16 cellular contexts compared by ENCODE assay signal in the genomic region with DNA sequence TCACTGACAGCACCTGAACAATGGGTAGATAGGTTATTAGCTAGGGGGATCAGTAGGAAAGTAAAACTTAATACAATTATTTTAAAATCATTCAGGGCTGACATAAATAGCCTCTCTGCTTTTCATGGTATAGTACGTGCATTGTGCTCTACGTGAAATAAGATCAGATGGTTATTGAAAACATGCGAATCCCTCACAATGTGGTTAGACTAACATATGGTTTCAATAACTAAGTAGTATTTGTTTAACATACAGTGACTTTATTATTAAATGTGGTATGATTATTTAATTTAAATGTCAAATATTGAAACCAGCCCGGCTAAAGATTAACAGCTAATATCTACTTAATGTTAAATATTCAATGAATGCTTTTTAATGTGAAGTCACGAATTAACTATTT.
DNase-seq lines count a peak whose midpoint lies in the region; ATAC-seq and TF ChIP-seq lines count a peak whose summit lies in the region.
"Had no signal": no experiment of that assay in that cellular context is flagged by ENCODE, and none has a peak within 500 bp of the region (broad histone marks: within the 10 kb centered on the region; RNA-seq: fewer than 3 reads in every experiment).

No MANE protein-coding gene starts in this region.

- H3K4me2 ChIP-seq in SK-N-SH = no peak overlapping the region
- H3K4me2 ChIP-seq: BLaER1 had no signal

- no peak overlapping the region for H3K27ac ChIP-seq in SK-N-SH (ENCODE audit: low read depth in 2 of 2, low read length in 1 of 2)
- H3K27ac ChIP-seq: BLaER1 had no signal

- no peaks in the 10 kb centered on the region for H3K79me2 ChIP-seq in SK-N-SH (ENCODE audit: insufficient read depth)

- H3K9ac ChIP-seq in SK-N-SH = no peak overlapping the region
- H3K9ac ChIP-seq: BLaER1 had no signal

- intact Hi-C loops in Right ventricle myocardium inferior (cut with DNase I) = no loop called here

- CTCF ChIA-PET in SK-N-SH (lab: Yijun Ruan, JAX) = no interaction called here

- WGBS in SK-N-SH (ENCODE audit: low lambda C conversion rate) = 36% methylated on average over 5 of the region's 5 CpGs

- no peaks in the 10 kb centered on the region for H3K27me3 ChIP-seq in SK-N-SH (ENCODE audit: insufficient read depth)
- H3K27me3 ChIP-seq: BE2C, BLaER1 had no signal

- DNase-seq in SK-N-SH = no peak
- peak; percentile 23 for DNase-seq in fibroblast of mammary gland (ENCODE audit: low read depth)
- no peak for DNase-seq in NCI-H2107 treated with DMSO at 0.1 percent for 48 hours (lab: John Stamatoyannopoulos, UW; ENCODE audit: unreplicated experiment)
- no peak for DNase-seq in Right ventricle myocardium inferior (ENCODE audit: missing footprints)
- DNase-seq: 8988T; ACHN; BE2C; C1 segment of cervical spinal cord; Caco-2; Calu3; CD4-positive, alpha-beta memory T cell; CD4-positive, CD25-positive, alpha-beta regulatory T cell; DMS79 treated with DMSO at 0.1 percent for 48 hours; GF-D8 had no signal

- H3K4me3 ChIP-seq in SK-N-SH (ENCODE audit: low read depth in 2 of 2, low read length in 1 of 2) = no peak overlapping the region
- H3K4me3 ChIP-seq in fibroblast of mammary gland (ENCODE audit: control insufficient read depth, low read depth, low read length) = no peak overlapping the region
- H3K4me3 ChIP-seq: BLaER1 had no signal

- TF ChIP-seq CTCF in SK-N-SH (IDR thresholded peaks at IDR 0.05) (no peak), fibroblast of mammary gland (conservative IDR thresholded peaks at IDR 0.05; ENCODE audit: control insufficient read depth, insufficient read depth, low read depth, low read length) (no peak)

- H3K4me1 ChIP-seq in SK-N-SH (ENCODE audit: control insufficient read depth in 1 of 2, insufficient read depth in 2 of 2, low read depth in 1 of 2, low read length in 1 of 2) = peaks cover 0 to 15% of the 10 kb centered on the region in 2 experiments; a peak in 1 of 4 replicates
- H3K4me1 ChIP-seq: BE2C, BLaER1, Caco-2 had no signal

- TF ChIP-seq EP300 in SK-N-SH (IDR thresholded peaks at IDR 0.05; ENCODE audit: borderline replicate concordance in 1 of 2, low read depth in 1 of 2, low read length in 1 of 2) = no peak

- H3K9me3 ChIP-seq in SK-N-SH = no peaks in the 10 kb centered on the region
- H3K9me3 ChIP-seq: BE2C, BLaER1, Caco-2 had no signal

- peaks cover 29% of the 10 kb centered on the region for H3F3A ChIP-seq in SK-N-SH (replicated peaks; ENCODE audit: insufficient read depth)

- no peaks in the 10 kb centered on the region for H3K36me3 ChIP-seq in SK-N-SH (replicated peaks in 1 of 2; ENCODE audit: control insufficient read depth in 1 of 2, insufficient read depth in 2 of 2, low read length in 1 of 2)
- H3K36me3 ChIP-seq: BE2C, BLaER1 had no signal

- no peak for TF ChIP-seq RAD21 in SK-N-SH (IDR thresholded peaks at IDR 0.05; ENCODE audit: low read length)

- H4K20me1 ChIP-seq in SK-N-SH (ENCODE audit: insufficient read depth) = no peaks in the 10 kb centered on the region
- H4K20me1 ChIP-seq: BLaER1 had no signal

- no peak overlapping the region for H2AFZ ChIP-seq in SK-N-SH (ENCODE audit: low read depth)

- H3K9me2 ChIP-seq in SK-N-SH = no peaks in the 10 kb centered on the region

- POLR2A ChIA-PET in SK-N-SH (lab: Yijun Ruan, JAX) = no interaction called here

- no peak for ATAC-seq in HG03280 (IDR thresholded peaks at IDR 0.05; ENCODE audit: unreplicated experiment)
- no peak for ATAC-seq in Right ventricle myocardium inferior

TF ChIP-seq in SK-N-SH, 30 proteins besides CTCF, POLR2A, EP300 and RAD21:
- peak; percentile 89 for TF ChIP-seq TCF12 (IDR thresholded peaks at IDR 0.05)
- TF ChIP-seq, protein P1, sequence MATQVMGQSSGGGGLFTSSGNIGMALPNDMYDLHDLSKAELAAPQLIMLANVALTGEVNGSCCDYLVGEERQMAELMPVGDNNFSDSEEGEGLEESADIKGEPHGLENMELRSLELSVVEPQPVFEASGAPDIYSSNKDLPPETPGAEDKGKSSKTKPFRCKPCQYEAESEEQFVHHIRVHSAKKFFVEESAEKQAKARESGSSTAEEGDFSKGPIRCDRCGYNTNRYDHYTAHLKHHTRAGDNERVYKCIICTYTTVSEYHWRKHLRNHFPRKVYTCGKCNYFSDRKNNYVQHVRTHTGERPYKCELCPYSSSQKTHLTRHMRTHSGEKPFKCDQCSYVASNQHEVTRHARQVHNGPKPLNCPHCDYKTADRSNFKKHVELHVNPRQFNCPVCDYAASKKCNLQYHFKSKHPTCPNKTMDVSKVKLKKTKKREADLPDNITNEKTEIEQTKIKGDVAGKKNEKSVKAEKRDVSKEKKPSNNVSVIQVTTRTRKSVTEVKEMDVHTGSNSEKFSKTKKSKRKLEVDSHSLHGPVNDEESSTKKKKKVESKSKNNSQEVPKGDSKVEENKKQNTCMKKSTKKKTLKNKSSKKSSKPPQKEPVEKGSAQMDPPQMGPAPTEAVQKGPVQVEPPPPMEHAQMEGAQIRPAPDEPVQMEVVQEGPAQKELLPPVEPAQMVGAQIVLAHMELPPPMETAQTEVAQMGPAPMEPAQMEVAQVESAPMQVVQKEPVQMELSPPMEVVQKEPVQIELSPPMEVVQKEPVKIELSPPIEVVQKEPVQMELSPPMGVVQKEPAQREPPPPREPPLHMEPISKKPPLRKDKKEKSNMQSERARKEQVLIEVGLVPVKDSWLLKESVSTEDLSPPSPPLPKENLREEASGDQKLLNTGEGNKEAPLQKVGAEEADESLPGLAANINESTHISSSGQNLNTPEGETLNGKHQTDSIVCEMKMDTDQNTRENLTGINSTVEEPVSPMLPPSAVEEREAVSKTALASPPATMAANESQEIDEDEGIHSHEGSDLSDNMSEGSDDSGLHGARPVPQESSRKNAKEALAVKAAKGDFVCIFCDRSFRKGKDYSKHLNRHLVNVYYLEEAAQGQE (IDR thresholded peaks at IDR 0.05; ENCODE audit: low read depth, low read length) = no peak
